ENCODE assay signal across 1 cellular context in genomic region chr22:46604306-46604690, GRCh38.
TF ChIP-seq lines count a peak whose summit lies in the region.

No MANE protein-coding gene starts in this region.

TF ChIP-seq in K562, 482 proteins besides CTCF, POLR2A, EP300 and RAD21 (continued from another document and continues in another):
- TF ChIP-seq MGA (IDR thresholded peaks at IDR 0.05) (0 out of 2 replicates have a peak, but pooled peaks have one; percentile 1), FOXJ3 (CRISPR knock-in tag; IDR thresholded peaks at IDR 0.05) (no peak), BRCA1 (IDR thresholded peaks at IDR 0.05) (no peak), BRCA1 (CRISPR knock-in tag; IDR thresholded peaks at IDR 0.05) (no peak), ZBTB43 (CRISPR knock-in tag; IDR thresholded peaks at IDR 0.05) (no peak), MTA3 (IDR thresholded peaks at IDR 0.05; ENCODE audit: borderline replicate concordance) (peak; percentile 59; the same call in 1 of the 2 replicates), MXI1 (IDR thresholded peaks at IDR 0.05; ENCODE audit: low read depth, low read length) (no peak), CBFA2T2 (conservative IDR thresholded peaks at IDR 0.05) (peak; percentile 88), TRIM25 (IDR thresholded peaks at IDR 0.05; ENCODE audit: borderline replicate concordance) (no peak), ZNF253 (CRISPR knock-in tag; conservative IDR thresholded peaks at IDR 0.05) (no peak), POLR3A (IDR thresholded peaks at IDR 0.05; ENCODE audit: borderline replicate concordance, extremely low read depth, insufficient read depth, insufficient read length) (no peak), HES1 (IDR thresholded peaks at IDR 0.05; ENCODE audit: low read depth) (peak; percentile 19; the same call in 1 of the 2 replicates), TAF9B (IDR thresholded peaks at IDR 0.05; ENCODE audit: partially characterized antibody) (peak; percentile 58), PRDM10 (IDR thresholded peaks at IDR 0.05; ENCODE audit: partially characterized antibody) (peak; percentile 53), ARID3B (CRISPR knock-in tag; IDR thresholded peaks at IDR 0.05; ENCODE audit: borderline replicate concordance) (no peak), KAT2B (IDR thresholded peaks at IDR 0.05; ENCODE audit: low read depth, low read length) (no peak), SMAD2 (IDR thresholded peaks at IDR 0.05; ENCODE audit: low read depth, low read length) (no peak), SIN3A (IDR thresholded peaks at IDR 0.05; ENCODE audit: borderline replicate concordance in 2 of 2, control insufficient read depth in 1 of 2, low read depth in 2 of 2, low read length in 2 of 2) (no peak), NFE2 (IDR thresholded peaks at IDR 0.05; ENCODE audit: low read depth) (peak; percentile 18; the same call in 1 of the 2 replicates), CREM (IDR thresholded peaks at IDR 0.05; ENCODE audit: low read depth) (peak; percentile 59), THRAP3 (IDR thresholded peaks at IDR 0.05; ENCODE audit: borderline replicate concordance) (no peak), POLR2B (IDR thresholded peaks at IDR 0.05; ENCODE audit: low read depth, partially characterized antibody) (peak; percentile 72)
- TF ChIP-seq, protein P1, sequence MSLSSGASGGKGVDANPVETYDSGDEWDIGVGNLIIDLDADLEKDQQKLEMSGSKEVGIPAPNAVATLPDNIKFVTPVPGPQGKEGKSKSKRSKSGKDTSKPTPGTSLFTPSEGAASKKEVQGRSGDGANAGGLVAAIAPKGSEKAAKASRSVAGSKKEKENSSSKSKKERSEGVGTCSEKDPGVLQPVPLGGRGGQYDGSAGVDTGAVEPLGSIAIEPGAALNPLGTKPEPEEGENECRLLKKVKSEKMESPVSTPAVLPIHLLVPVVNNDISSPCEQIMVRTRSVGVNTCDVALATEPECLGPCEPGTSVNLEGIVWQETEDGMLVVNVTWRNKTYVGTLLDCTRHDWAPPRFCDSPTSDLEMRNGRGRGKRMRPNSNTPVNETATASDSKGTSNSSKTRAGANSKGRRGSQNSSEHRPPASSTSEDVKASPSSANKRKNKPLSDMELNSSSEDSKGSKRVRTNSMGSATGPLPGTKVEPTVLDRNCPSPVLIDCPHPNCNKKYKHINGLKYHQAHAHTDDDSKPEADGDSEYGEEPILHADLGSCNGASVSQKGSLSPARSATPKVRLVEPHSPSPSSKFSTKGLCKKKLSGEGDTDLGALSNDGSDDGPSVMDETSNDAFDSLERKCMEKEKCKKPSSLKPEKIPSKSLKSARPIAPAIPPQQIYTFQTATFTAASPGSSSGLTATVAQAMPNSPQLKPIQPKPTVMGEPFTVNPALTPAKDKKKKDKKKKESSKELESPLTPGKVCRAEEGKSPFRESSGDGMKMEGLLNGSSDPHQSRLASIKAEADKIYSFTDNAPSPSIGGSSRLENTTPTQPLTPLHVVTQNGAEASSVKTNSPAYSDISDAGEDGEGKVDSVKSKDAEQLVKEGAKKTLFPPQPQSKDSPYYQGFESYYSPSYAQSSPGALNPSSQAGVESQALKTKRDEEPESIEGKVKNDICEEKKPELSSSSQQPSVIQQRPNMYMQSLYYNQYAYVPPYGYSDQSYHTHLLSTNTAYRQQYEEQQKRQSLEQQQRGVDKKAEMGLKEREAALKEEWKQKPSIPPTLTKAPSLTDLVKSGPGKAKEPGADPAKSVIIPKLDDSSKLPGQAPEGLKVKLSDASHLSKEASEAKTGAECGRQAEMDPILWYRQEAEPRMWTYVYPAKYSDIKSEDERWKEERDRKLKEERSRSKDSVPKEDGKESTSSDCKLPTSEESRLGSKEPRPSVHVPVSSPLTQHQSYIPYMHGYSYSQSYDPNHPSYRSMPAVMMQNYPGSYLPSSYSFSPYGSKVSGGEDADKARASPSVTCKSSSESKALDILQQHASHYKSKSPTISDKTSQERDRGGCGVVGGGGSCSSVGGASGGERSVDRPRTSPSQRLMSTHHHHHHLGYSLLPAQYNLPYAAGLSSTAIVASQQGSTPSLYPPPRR (CRISPR knock-in tag; IDR thresholded peaks at IDR 0.05; ENCODE audit: borderline replicate concordance), result no peak
- TF ChIP-seq, protein P2, sequence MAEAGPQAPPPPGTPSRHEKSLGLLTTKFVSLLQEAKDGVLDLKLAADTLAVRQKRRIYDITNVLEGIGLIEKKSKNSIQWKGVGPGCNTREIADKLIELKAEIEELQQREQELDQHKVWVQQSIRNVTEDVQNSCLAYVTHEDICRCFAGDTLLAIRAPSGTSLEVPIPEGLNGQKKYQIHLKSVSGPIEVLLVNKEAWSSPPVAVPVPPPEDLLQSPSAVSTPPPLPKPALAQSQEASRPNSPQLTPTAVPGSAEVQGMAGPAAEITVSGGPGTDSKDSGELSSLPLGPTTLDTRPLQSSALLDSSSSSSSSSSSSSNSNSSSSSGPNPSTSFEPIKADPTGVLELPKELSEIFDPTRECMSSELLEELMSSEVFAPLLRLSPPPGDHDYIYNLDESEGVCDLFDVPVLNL (CRISPR knock-in tag; IDR thresholded peaks at IDR 0.05; ENCODE audit: low read depth), result no peak
